In genomic region chr19:55050749-55051532, GRCh38 we compare ENCODE assay signal across 36 cellular contexts. TPM values are rescaled to one million over a fixed set of nuclear protein-coding genes. Genes with fewer than 3 reads are reported as not detected.
"Had no signal": no experiment of that assay in that cellular context is flagged by ENCODE, and none has a peak within 500 bp of the region (broad histone marks: within the 10 kb centered on the region; RNA-seq: fewer than 3 reads in every experiment).

No MANE protein-coding gene starts in this region.

- H3K4me3 ChIP-seq: Peyer's patch had no signal

- H3K27ac Mint-ChIP-seq: activated CD4-positive, alpha-beta T cell treated with anti-CD3 and anti-CD28 coated beads, Interleukin-2, amount 10 ng/mL, durations not matched to agents 24 days and 14 days; activated CD8-positive, alpha-beta T cell treated with anti-CD3 and anti-CD28 coated beads for 36 hours; activated naive CD8-positive, alpha-beta T cell treated with anti-CD3 and anti-CD28 coated beads for 36 hours; activated T-cell treated with anti-CD3 and anti-CD28 coated beads, Interleukin-2, amount 50 U/mL, for 72 hours; activated T-helper 17 cell treated with anti-CD3 and anti-CD28 coated beads, Interleukin-2, amount 50 U/mL, for 72 hours had no signal

- H3K9me3 Mint-ChIP-seq: activated CD4-positive, alpha-beta T cell treated with anti-CD3 and anti-CD28 coated beads, Interleukin-2, amount 10 ng/mL, durations not matched to agents 24 days and 14 days; activated CD8-positive, alpha-beta T cell treated with anti-CD3 and anti-CD28 coated beads for 36 hours; activated naive CD8-positive, alpha-beta T cell treated with anti-CD3 and anti-CD28 coated beads for 36 hours; activated T-cell treated with anti-CD3 and anti-CD28 coated beads, Interleukin-2, amount 50 U/mL, for 72 hours; activated T-helper 17 cell treated with anti-CD3 and anti-CD28 coated beads, Interleukin-2, amount 50 U/mL, for 72 hours had no signal

- H3K9me3 ChIP-seq: Peyer's patch had no signal

- H3K4me1 ChIP-seq: Peyer's patch had no signal

- DNase-seq: activated CD4-positive, alpha-beta T cell treated with anti-CD3 and anti-CD28 coated beads, Interleukin-2, amount 10 ng/mL, durations not matched to agents 24 days and 14 days; activated CD4-positive, alpha-beta T cell treated with anti-CD3 and anti-CD28 coated beads, Interleukin-2, amount 50 U/mL, for 4 hours; activated CD8-positive, alpha-beta T cell treated with anti-CD3 and anti-CD28 coated beads for 36 hours; activated effector memory CD4-positive, alpha-beta T cell treated with anti-CD3 and anti-CD28 coated beads, Interleukin-2, amount 50 U/mL, for 16 hours; activated naive CD4-positive, alpha-beta T cell; activated naive CD4-positive, alpha-beta T cell treated with anti-CD3 and anti-CD28 coated beads, Interleukin-2, amount 50 U/mL, for 16 hours; activated naive CD8-positive, alpha-beta T cell treated with anti-CD3 and anti-CD28 coated beads for 36 hours; activated T-cell treated with anti-CD3 and anti-CD28 coated beads, Interleukin-2, amount 50 U/mL, for 1 hour; activated T-cell treated with anti-CD3 and anti-CD28 coated beads, Interleukin-2, amount 50 U/mL, for 72 hours; amniotic stem cell; aorta; brain microvascular endothelial cell; central memory CD4-positive, alpha-beta T cell; NCI-H1092 treated with DMSO at 0.1 percent for 48 hours; NCI-H1417; NCI-H146; NCI-H187; NCI-H2029 treated with DMSO at 0.1 percent for 48 hours; NCI-H2107; NCI-H2171; NCI-H510A; NCI-H526; NCI-H748 treated with DMSO at 0.1 percent for 48 hours; NK-92 treated with Interleukin-12 subunit alpha and Interleukin-12 subunit beta, amount 100 ng/mL, for 24 hours; PC-3; Peyer's patch; RPMI8226; SIG-M5; SW 1271; T-helper 1 cell; T1000 had no signal

- H3K27me3 ChIP-seq: brain microvascular endothelial cell, Peyer's patch had no signal

- H3K27ac ChIP-seq: brain microvascular endothelial cell, Peyer's patch had no signal

- H3K4me1 Mint-ChIP-seq: activated CD4-positive, alpha-beta T cell treated with anti-CD3 and anti-CD28 coated beads, Interleukin-2, amount 10 ng/mL, durations not matched to agents 24 days and 14 days; activated naive CD8-positive, alpha-beta T cell treated with anti-CD3 and anti-CD28 coated beads for 36 hours; activated T-helper 17 cell treated with anti-CD3 and anti-CD28 coated beads, Interleukin-2, amount 50 U/mL, for 72 hours had no signal

- H3K27me3 Mint-ChIP-seq: activated CD4-positive, alpha-beta T cell treated with anti-CD3 and anti-CD28 coated beads, Interleukin-2, amount 10 ng/mL, durations not matched to agents 24 days and 14 days; activated CD8-positive, alpha-beta T cell treated with anti-CD3 and anti-CD28 coated beads for 36 hours; activated naive CD8-positive, alpha-beta T cell treated with anti-CD3 and anti-CD28 coated beads for 36 hours; activated T-helper 17 cell treated with anti-CD3 and anti-CD28 coated beads, Interleukin-2, amount 50 U/mL, for 72 hours had no signal

- H3K4me3 Mint-ChIP-seq: activated CD4-positive, alpha-beta T cell treated with anti-CD3 and anti-CD28 coated beads, Interleukin-2, amount 10 ng/mL, durations not matched to agents 24 days and 14 days; activated CD8-positive, alpha-beta T cell treated with anti-CD3 and anti-CD28 coated beads for 36 hours; activated naive CD8-positive, alpha-beta T cell treated with anti-CD3 and anti-CD28 coated beads for 36 hours; activated T-cell treated with anti-CD3 and anti-CD28 coated beads, Interleukin-2, amount 50 U/mL, for 72 hours; activated T-helper 17 cell treated with anti-CD3 and anti-CD28 coated beads, Interleukin-2, amount 50 U/mL, for 72 hours had no signal

- ATAC-seq: activated CD8-positive, alpha-beta T cell treated with anti-CD3 and anti-CD28 coated beads for 36 hours; activated T-cell treated with anti-CD3 and anti-CD28 coated beads, Interleukin-2, amount 50 U/mL, for 72 hours; activated T-helper 17 cell treated with anti-CD3 and anti-CD28 coated beads, Interleukin-2, amount 50 U/mL, for 72 hours; PC-3; SK-N-SH treated with all-trans-retinoic acid at 6 μM for 48 hours had no signal

RNA-seq across cellular contexts. Expression of gene GP6, which starts 12.9 kb away (rescaled TPM):
- total RNA-seq: activated CD8-positive, alpha-beta memory T cell treated with anti-CD3 and anti-CD28 coated beads for 36 hours; activated naive CD8-positive, alpha-beta T cell treated with anti-CD3 and anti-CD28 coated beads for 36 hours; M059J; SK-MEL-5 had no signal
